20 cellular contexts compared by ENCODE assay signal in the genomic region with DNA sequence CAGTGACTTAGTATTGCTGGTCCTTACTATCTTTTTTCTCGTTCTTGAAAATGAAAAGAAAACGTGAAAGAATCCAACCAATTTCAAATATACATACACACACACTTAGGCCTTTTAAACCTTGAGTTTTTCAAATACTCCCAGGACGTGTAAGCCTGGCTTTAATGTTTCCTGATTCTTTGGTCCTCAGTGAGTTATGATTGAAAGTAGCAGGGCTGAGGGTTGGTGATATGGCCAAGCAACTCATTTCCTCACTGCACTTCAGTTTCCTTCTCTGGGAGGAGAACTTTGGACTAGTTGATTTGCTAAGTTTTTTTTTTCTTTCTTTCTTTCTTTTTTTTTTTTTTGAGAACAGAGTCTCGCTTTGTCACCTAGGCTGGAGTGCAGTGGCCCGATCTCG. TPM values are rescaled to one million over a fixed set of nuclear protein-coding genes. Genes with fewer than 3 reads are reported as not detected.
DNase-seq lines count a peak whose midpoint lies in the region; ATAC-seq, FAIRE-seq and TF ChIP-seq lines count a peak whose summit lies in the region.
"Had no signal": no experiment of that assay in that cellular context is flagged by ENCODE, and none has a peak within 500 bp of the region (broad histone marks: within the 10 kb centered on the region; RNA-seq: fewer than 3 reads in every experiment).

No MANE protein-coding gene starts in this region.

- no peak for TF ChIP-seq EP300 in GM12878 (IDR thresholded peaks at IDR 0.05; ENCODE audit: borderline replicate concordance in 1 of 2, control insufficient read depth in 1 of 2, low read depth in 2 of 2, low read length in 2 of 2)

- H3K27ac ChIP-seq in 22Rv1 = peak overlapping the region; percentile 45; the same call in 1 of the 2 replicates
- H3K27ac ChIP-seq in H9 (ENCODE audit: insufficient read length, low read depth, low read length) = no peak overlapping the region
- no peak overlapping the region for H3K27ac ChIP-seq in GM12878 (ENCODE audit: control insufficient read depth, insufficient read depth)
- H3K27ac ChIP-seq in muscle layer of duodenum (ENCODE audit: low read length) = peak overlapping the region; percentile 17
- H3K27ac ChIP-seq in upper lobe of right lung = no peak overlapping the region
- H3K27ac ChIP-seq in adrenal gland = no peak overlapping the region
- H3K27ac ChIP-seq: right atrium auricular region had no signal

- no peaks in the 10 kb centered on the region; the same call in 1 of the 2 replicates for H3K27me3 ChIP-seq in H9 (ENCODE audit: insufficient read depth, low read length)
- H3K27me3 ChIP-seq in GM12878 (replicated peaks in 1 of 2; ENCODE audit: control insufficient read depth in 2 of 2, insufficient read depth in 2 of 2, low read length in 1 of 2) = no peaks in the 10 kb centered on the region
- no peaks in the 10 kb centered on the region for H3K27me3 ChIP-seq in muscle layer of duodenum (ENCODE audit: low read depth, low read length)
- no peaks in the 10 kb centered on the region for H3K27me3 ChIP-seq in upper lobe of right lung
- H3K27me3 ChIP-seq in adrenal gland = no peaks in the 10 kb centered on the region
- H3K27me3 ChIP-seq: right atrium auricular region had no signal

- H3K9me3 ChIP-seq in H9 (ENCODE audit: control insufficient read depth, low read depth, low read length) (no peaks in the 10 kb centered on the region), GM12878 (replicated peaks; ENCODE audit: control insufficient read depth, insufficient read depth, low read length) (no peaks in the 10 kb centered on the region), muscle layer of duodenum (ENCODE audit: control insufficient read depth in 1 of 2, low read length in 2 of 2) (no peaks in the 10 kb centered on the region), upper lobe of right lung (no peaks in the 10 kb centered on the region), adrenal gland (replicated peaks in 1 of 3) (no peaks in the 10 kb centered on the region)
- H3K9me3 ChIP-seq: right atrium auricular region had no signal

- in situ Hi-C loops in GM12878 (cut with MboI) = no loop called here

- BruUV-seq in GM12878 (replicated peaks; lab: Mats Ljungman, UMichigan) = no TSS peak

- no peak overlapping the region for H2AK5ac ChIP-seq in H9 (ENCODE audit: insufficient read length, low read length)

- CTCF ChIA-PET in GM12878 (lab: Yijun Ruan, JAX) = interaction anchor here (0.8 kb wide), 1 partner anchor 16 kb away, joined by 3 read pairs; no protein-coding TSS in a partner anchor

- H2BK120ac ChIP-seq in H9 (ENCODE audit: low read depth, low read length, poor library complexity, severe bottlenecking) = no peak overlapping the region

- SMC1A ChIA-PET in GM12878 (lab: Charles Lee; ENCODE audit: uncharacterized antibody, unreplicated experiment) = interaction anchor here (0.9 to 1.0 kb wide), 3 partner anchors 10 to 39 kb away, joined by 3 to 6 read pairs (median 5); no protein-coding TSS in a partner anchor

- no peak overlapping the region for H4K5ac ChIP-seq in H9 (ENCODE audit: insufficient read length, low read depth, low read length)

- TF ChIP-seq CTCF in 22Rv1 (IDR thresholded peaks at IDR 0.05) (no peak), H9 (conservative IDR thresholded peaks at IDR 0.05) (no peak), GM12878 (IDR thresholded peaks at IDR 0.05 in 2 of 3, conservative IDR thresholded peaks at IDR 0.05 in 1 of 3; ENCODE audit: control insufficient read depth in 2 of 3, extremely low read depth in 1 of 3, insufficient read depth in 1 of 3, low read depth in 3 of 3, low read length in 3 of 3) (no peak), upper lobe of right lung (IDR thresholded peaks at IDR 0.05) (no peak), adrenal gland (IDR thresholded peaks at IDR 0.05) (no peak)

- H2BK5ac ChIP-seq in H9 (ENCODE audit: insufficient read length, low read length) = no peak overlapping the region

- no peak for TF ChIP-seq RAD21 in GM12878 (IDR thresholded peaks at IDR 0.05; ENCODE audit: insufficient read depth, low read depth, low read length)

- H2BK20ac ChIP-seq in H9 (ENCODE audit: low read depth, low read length, poor library complexity, severe bottlenecking) = no peak overlapping the region

- H3K4me1 Mint-ChIP-seq in H9 = no peaks in the 10 kb centered on the region
- peaks cover 50% of the 10 kb centered on the region for H3K4me1 Mint-ChIP-seq in activated T-helper 1 cell treated with anti-CD3 and anti-CD28 coated beads, Interleukin-12 subunit alpha, Interleukin-12 subunit beta, Interleukin-2, Interleukin-4 antibody, amounts not matched to agents 30 ng/mL and 10 ng/mL and 1 ng/mL, durations not matched to agents 14 hours and 24 hours and 36 hours (ENCODE audit: low read depth)

- peaks cover 51 to 91% (median 84%) of the 10 kb centered on the region in 3 experiments; a peak in 6 of 7 replicates for H3K36me3 Mint-ChIP-seq in H9 (ENCODE audit: insufficient read depth in 1 of 3, low read depth in 3 of 3)
- H3K36me3 Mint-ChIP-seq in activated T-helper 1 cell treated with anti-CD3 and anti-CD28 coated beads, Interleukin-12 subunit alpha, Interleukin-12 subunit beta, Interleukin-2, Interleukin-4 antibody, amounts not matched to agents 30 ng/mL and 10 ng/mL and 1 ng/mL, durations not matched to agents 14 hours and 24 hours and 36 hours (ENCODE audit: low read depth) = peaks cover 67% of the 10 kb centered on the region

- no peak overlapping the region for H3K56ac ChIP-seq in H9 (ENCODE audit: insufficient read length, low read depth, low read length)

- H3K4me2 ChIP-seq in H9 (ENCODE audit: insufficient read depth, insufficient read length, low read length) (no peak overlapping the region), GM12878 (ENCODE audit: control insufficient read depth, insufficient read depth) (no peak overlapping the region)

- H3K9me3 Mint-ChIP-seq in H9 = no peaks in the 10 kb centered on the region
- H3K9me3 Mint-ChIP-seq in activated T-helper 1 cell treated with anti-CD3 and anti-CD28 coated beads, Interleukin-12 subunit alpha, Interleukin-12 subunit beta, Interleukin-2, Interleukin-4 antibody, amounts not matched to agents 30 ng/mL and 10 ng/mL and 1 ng/mL, durations not matched to agents 14 hours and 24 hours and 36 hours = no peaks in the 10 kb centered on the region
- H3K9me3 Mint-ChIP-seq: CD8-positive, alpha-beta memory T cell had no signal

- no peak overlapping the region for H2BK12ac ChIP-seq in H9 (ENCODE audit: insufficient read length, low read depth, low read length)

- POLR2A ChIA-PET in GM12878 (lab: Charles Lee) = no interaction called here

- TF ChIP-seq POLR2A in GM12878 (IDR thresholded peaks at IDR 0.05; ENCODE audit: low read depth, low read length) (no peak), adrenal gland (IDR thresholded peaks at IDR 0.05) (no peak)

- no peak overlapping the region for H3K23ac ChIP-seq in H9 (ENCODE audit: insufficient read length, low read depth, low read length)

- no peaks in the 10 kb centered on the region for H3K79me2 ChIP-seq in H9 (ENCODE audit: insufficient read depth, low read length)
- H3K79me2 ChIP-seq in GM12878 (ENCODE audit: control insufficient read depth, insufficient read depth, low read length) = peaks cover 4% of the 10 kb centered on the region

- H3K79me1 ChIP-seq in H9 (ENCODE audit: insufficient read depth, low read depth, low read length, poor library complexity, severe bottlenecking) = peaks cover 5% of the 10 kb centered on the region

- no peaks in the 10 kb centered on the region for H3K27me3 Mint-ChIP-seq in H9 (ENCODE audit: low read depth)
- no peaks in the 10 kb centered on the region for H3K27me3 Mint-ChIP-seq in activated T-helper 1 cell treated with anti-CD3 and anti-CD28 coated beads, Interleukin-12 subunit alpha, Interleukin-12 subunit beta, Interleukin-2, Interleukin-4 antibody, amounts not matched to agents 30 ng/mL and 10 ng/mL and 1 ng/mL, durations not matched to agents 14 hours and 24 hours and 36 hours (ENCODE audit: insufficient read depth)
- H3K27me3 Mint-ChIP-seq: CD8-positive, alpha-beta memory T cell had no signal

- DNase-seq in H9 (no peak), GM12878 (ENCODE audit: low read depth, low spot score) (no peak), upper lobe of right lung (no peak), adrenal gland (no peak)
- no peak for DNase-seq in activated T-helper 1 cell treated with anti-CD3 and anti-CD28 coated beads, Interleukin-12 subunit alpha, Interleukin-12 subunit beta, Interleukin-2, Interleukin-4 antibody, amounts not matched to agents 30 ng/mL and 10 ng/mL and 1 ng/mL, durations not matched to agents 14 hours and 24 hours and 36 hours (ENCODE audit: low spot score)
- DNase-seq: activated gamma-delta T cell; CD8-positive, alpha-beta memory T cell; hippocampal formation; kidney; NCI-H1694; NCI-H748 treated with DMSO at 0.1 percent for 48 hours; SIG-M5; T-helper 1 cell had no signal

- H4K20me1 ChIP-seq in H9 (ENCODE audit: control insufficient read depth, insufficient read depth, insufficient read length) (no peaks in the 10 kb centered on the region), GM12878 (ENCODE audit: control insufficient read depth, insufficient read depth) (no peaks in the 10 kb centered on the region; the same call in 1 of the 2 replicates)

- no peak for FAIRE-seq in GM12878 (lab: Jason Lieb, UNC)
- FAIRE-seq: colon, endothelial cell of umbilical vein, K562, kidney had no signal

- ATAC-seq in GM12878 (no peak), HG03571 (IDR thresholded peaks at IDR 0.05; ENCODE audit: unreplicated experiment) (no peak), upper lobe of right lung (no peak)
- ATAC-seq: K562 had no signal

- no peak overlapping the region for H3K18ac ChIP-seq in H9 (ENCODE audit: insufficient read length, low read depth, low read length)

- peak overlapping the region in 2 of 3 experiments; percentile 19 to 40; a peak in 3 of 7 replicates for H3K27ac Mint-ChIP-seq in H9
- no peak overlapping the region for H3K27ac Mint-ChIP-seq in activated T-helper 1 cell treated with anti-CD3 and anti-CD28 coated beads, Interleukin-12 subunit alpha, Interleukin-12 subunit beta, Interleukin-2, Interleukin-4 antibody, amounts not matched to agents 30 ng/mL and 10 ng/mL and 1 ng/mL, durations not matched to agents 14 hours and 24 hours and 36 hours

- H2AFZ ChIP-seq in H9 (ENCODE audit: low read length) = no peak overlapping the region
- H2AFZ ChIP-seq in GM12878 (ENCODE audit: control insufficient read depth, low read depth, low read length) = no peak overlapping the region

- no peak overlapping the region for H2BK15ac ChIP-seq in H9 (ENCODE audit: low read depth, low read length)

- no peak overlapping the region for H4K91ac ChIP-seq in H9 (ENCODE audit: insufficient read length, low read depth, low read length)

- H3K36me3 ChIP-seq in GM12878 (ENCODE audit: control insufficient read depth in 2 of 2, insufficient read depth in 2 of 2, low read length in 1 of 2) = peaks cover 23 to 49% of the 10 kb centered on the region in 2 experiments
- peaks cover 61 to 66% of the 10 kb centered on the region in 2 donors for H3K36me3 ChIP-seq in muscle layer of duodenum (ENCODE audit: control insufficient read depth in 1 of 2, insufficient read depth in 2 of 2, low read length in 2 of 2)
- H3K36me3 ChIP-seq in upper lobe of right lung = peaks cover 100% of the 10 kb centered on the region
- peaks cover 0 to 87% of the 10 kb centered on the region in 2 donors for H3K36me3 ChIP-seq in adrenal gland (replicated peaks in 1 of 2)

- no peak overlapping the region for H3K14ac ChIP-seq in H9 (ENCODE audit: insufficient read depth, low read length)

- H3K4ac ChIP-seq in H9 (ENCODE audit: low read depth, low read length) = no peak overlapping the region

- no peak overlapping the region for H3K4me3 Mint-ChIP-seq in H9
- H3K4me3 Mint-ChIP-seq in activated T-helper 1 cell treated with anti-CD3 and anti-CD28 coated beads, Interleukin-12 subunit alpha, Interleukin-12 subunit beta, Interleukin-2, Interleukin-4 antibody, amounts not matched to agents 30 ng/mL and 10 ng/mL and 1 ng/mL, durations not matched to agents 14 hours and 24 hours and 36 hours = no peak overlapping the region

- no CpG with 5 or more reads among the region's 6 CpGs for WGBS in H9 (ENCODE audit: extremely low coverage, insufficient read length, low lambda C conversion rate)
- WGBS in GM12878 (ENCODE audit: insufficient coverage, insufficient replicate concordance, low lambda C conversion rate, missing lambda C conversion rate) = 92% methylated on average over 5 of the region's 6 CpGs
- WGBS in adrenal gland, 4 donors = 86 to 89% (median 88%) methylated on average over 6 of the region's 6 CpGs

- no peak overlapping the region for H4K8ac ChIP-seq in H9 (replicated peaks; ENCODE audit: insufficient read length, low read depth, low read length)

- no peak overlapping the region for H3T11ph ChIP-seq in H9 (ENCODE audit: low read length)

- intact Hi-C loops in GM12878 (cut with micrococcal nuclease; ENCODE audit: unreplicated experiment) (loop anchor here (5.0 kb wide), 1 partner anchor 73 kb away; no protein-coding TSS in a partner anchor), upper lobe of right lung (cut with DNase I) (no loop called here), adrenal gland (cut with DNase I) (loop anchor here in 1 of 2 donors (5.0 kb wide), 1 partner anchor 48 kb away; no protein-coding TSS in a partner anchor)
- intact Hi-C loops in activated T-helper 1 cell treated with anti-CD3 and anti-CD28 coated beads, Interleukin-12 subunit alpha, Interleukin-12 subunit beta, Interleukin-2, Interleukin-4 antibody, amounts not matched to agents 30 ng/mL and 10 ng/mL and 1 ng/mL, durations not matched to agents 14 hours and 24 hours and 36 hours (cut with micrococcal nuclease) = no loop called here

- H3K23me2 ChIP-seq in H9 (ENCODE audit: insufficient read length, low read depth, low read length, poor library complexity, severe bottlenecking) = no peaks in the 10 kb centered on the region

- H3K9ac ChIP-seq in H9 (ENCODE audit: extremely low read depth, insufficient read length, low read length) (no peak overlapping the region), GM12878 (ENCODE audit: control insufficient read depth, insufficient read depth, low read length) (no peak overlapping the region)

- RAD21 ChIA-PET in GM12878 (lab: Charles Lee; ENCODE audit: unreplicated experiment) = no interaction called here

- no peaks in the 10 kb centered on the region for H3K4me1 ChIP-seq in H9 (ENCODE audit: insufficient read depth, low read length)
- H3K4me1 ChIP-seq in GM12878 (ENCODE audit: control insufficient read depth, insufficient read depth, low read length) = no peaks in the 10 kb centered on the region
- H3K4me1 ChIP-seq in muscle layer of duodenum (ENCODE audit: control insufficient read depth in 1 of 2, insufficient read depth in 2 of 2, low read length in 2 of 2) = peaks cover 9 to 19% of the 10 kb centered on the region in 2 donors
- H3K4me1 ChIP-seq in upper lobe of right lung = peaks cover 10% of the 10 kb centered on the region
- H3K4me1 ChIP-seq in adrenal gland (replicated peaks in 1 of 2) = peaks cover 8 to 18% of the 10 kb centered on the region in 2 donors

- H3K4me3 ChIP-seq in GM12878 (no peak overlapping the region), muscle layer of duodenum (ENCODE audit: low read depth in 1 of 2, low read length in 2 of 2) (no peak overlapping the region), upper lobe of right lung (no peak overlapping the region), adrenal gland (no peak overlapping the region)
- H3K4me3 ChIP-seq: K562, right atrium auricular region had no signal

RNA-seq across cellular contexts. Expression of a gene that starts 34.6 kb away (rescaled TPM):
- 56.7 and 63.3 TPM in 2 replicates for total RNA-seq in H9 (2021)
- total RNA-seq in GM12878 (2013; cell fraction: nucleolus; rRNA removed) = 881 and 884 TPM in 2 replicates
- total RNA-seq in GM12878 (2014; rRNA removed) = 57.4 and 74.4 TPM in 2 replicates
- 64.6 and 74.9 TPM in 2 replicates for total RNA-seq in GM12878 (2014; rRNA removed; fragmentation: Illumina TruSeq; extraction: Trizol)
- 77.0 and 87.4 TPM in 2 replicates for total RNA-seq in GM12878 (2021)
- polyA plus RNA-seq in GM12878 (2011; ENCODE audit: low read depth) = 50.2 TPM
- 94.7 and 100 TPM in 2 replicates for polyA plus RNA-seq in GM12878 (2011; rRNA removed)
- polyA plus RNA-seq in GM12878 (2011; cell fraction: cytosol; rRNA removed) = 65.9 and 93.5 TPM in 2 replicates
- 175 and 192 TPM in 2 replicates for polyA plus RNA-seq in GM12878 (2011; cell fraction: nucleus; rRNA removed)
- 64.4 and 66.3 TPM in 2 replicates for polyA plus RNA-seq in GM12878 (2012)
- 88.0 and 102 TPM in 2 replicates for polyA plus RNA-seq in GM12878 (2014; fragmentation: Illumina TruSeq; extraction: Trizol)
- 10 to 100 TPM; 38.1 to 42.8 TPM for polyA plus RNA-seq in GM12878 (2014; fragmentation: Nextera tagmentation; extraction: Ambion mirVana)
- polyA plus RNA-seq in GM12878 (2014; rRNA removed) = 59.8 and 69.9 TPM in 2 replicates
- 10 to 100 TPM; 53.6 to 62.0 TPM for polyA plus RNA-seq in GM12878 (2016; fragmentation: Nextera tagmentation; extraction: Ambion mirVana)
- 113 and 149 TPM in 2 replicates for polyA minus RNA-seq in GM12878 (2011; rRNA and poly(A)+ RNA removed)
- polyA minus RNA-seq in GM12878 (2011; cell fraction: cytosol; rRNA and poly(A)+ RNA removed) = 40.9 and 46.5 TPM in 2 replicates
- 297 and 397 TPM in 2 replicates for polyA minus RNA-seq in GM12878 (2011; cell fraction: nucleus; rRNA and poly(A)+ RNA removed)
- 161 TPM for total RNA-seq in upper lobe of right lung
- 102 and 104 TPM in 2 replicates for total RNA-seq in activated T-helper 1 cell treated with anti-CD3 and anti-CD28 coated beads, Interleukin-12 subunit alpha, Interleukin-12 subunit beta, Interleukin-2, Interleukin-4 antibody, amounts not matched to agents 30 ng/mL and 10 ng/mL and 1 ng/mL, durations not matched to agents 14 hours and 24 hours and 36 hours
- total RNA-seq in adrenal gland = 100 to 1,000 TPM in 2 of 8 donors, 10 to 100 TPM in 6; 41.3 to 115 (median 83.1) TPM
- polyA plus RNA-seq in adrenal gland = 10 to 100 TPM; 40.1 to 60.2 (median 50.3) TPM

Comparison
In these comparisons a context has a peak if more than half of its experiments do, and no peak if none do; other contexts are left out.
1. H3K27ac ChIP-seq: peak in 22Rv1 (single experiment) and muscle layer of duodenum (single experiment); none in H9 (single experiment), GM12878 (single experiment), upper lobe of right lung (single experiment) and adrenal gland (0 of 5).